1 cellular context compared by ENCODE assay signal in the genomic region with DNA sequence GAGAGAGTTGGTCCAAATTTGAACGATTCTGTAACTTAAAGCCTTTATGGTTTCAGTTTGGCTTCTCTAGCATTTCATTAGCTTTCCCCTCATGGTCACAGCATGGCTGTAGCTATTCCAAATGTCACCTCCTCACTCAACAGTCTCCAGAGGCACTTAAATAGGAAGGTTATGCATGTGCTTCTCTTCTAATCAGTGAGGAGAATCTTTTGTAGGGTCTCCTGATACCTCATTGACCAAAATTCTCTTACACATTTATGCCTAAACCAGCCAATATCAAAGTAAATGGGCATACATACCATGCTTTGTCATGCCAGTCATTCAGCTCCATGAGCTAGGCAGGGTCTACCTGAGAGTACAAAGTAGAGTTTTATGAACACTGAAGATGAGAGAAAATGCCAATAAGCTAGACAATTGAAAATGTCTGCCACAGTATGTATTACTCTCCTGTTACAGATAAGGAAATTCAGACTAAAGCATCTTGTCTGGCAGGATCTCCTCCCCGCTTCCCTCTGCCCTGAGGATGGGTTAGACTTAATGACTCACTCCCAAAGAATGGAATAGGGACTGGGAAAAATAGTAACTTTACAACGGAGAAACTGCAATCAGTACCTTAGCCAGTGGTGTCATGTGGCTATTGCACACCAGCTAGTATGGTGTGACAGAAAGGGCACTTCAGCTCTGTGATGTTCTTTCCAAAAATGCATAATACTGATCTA.
A peak's percentile ranks its signal among the peaks of the same experiment; 100 is the strongest.
TF ChIP-seq lines count a peak whose summit lies in the region.

No MANE protein-coding gene starts in this region.

TF ChIP-seq in A549, 52 proteins besides CTCF, POLR2A, EP300 and RAD21:
- TF ChIP-seq FOSL2 (IDR thresholded peaks at IDR 0.05), result no peak
- TF ChIP-seq FOSL2 (CRISPR knock-in tag; IDR thresholded peaks at IDR 0.05), result peak; percentile 59
- TF ChIP-seq, protein P1, sequence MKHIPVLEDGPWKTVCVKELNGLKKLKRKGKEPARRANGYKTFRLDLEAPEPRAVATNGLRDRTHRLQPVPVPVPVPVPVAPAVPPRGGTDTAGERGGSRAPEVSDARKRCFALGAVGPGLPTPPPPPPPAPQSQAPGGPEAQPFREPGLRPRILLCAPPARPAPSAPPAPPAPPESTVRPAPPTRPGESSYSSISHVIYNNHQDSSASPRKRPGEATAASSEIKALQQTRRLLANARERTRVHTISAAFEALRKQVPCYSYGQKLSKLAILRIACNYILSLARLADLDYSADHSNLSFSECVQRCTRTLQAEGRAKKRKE (CRISPR knock-in tag; IDR thresholded peaks at IDR 0.05; ENCODE audit: low read depth), result no peak
- no peak for TF ChIP-seq EHF (CRISPR knock-in tag; IDR thresholded peaks at IDR 0.05)
- TF ChIP-seq, protein P2, sequence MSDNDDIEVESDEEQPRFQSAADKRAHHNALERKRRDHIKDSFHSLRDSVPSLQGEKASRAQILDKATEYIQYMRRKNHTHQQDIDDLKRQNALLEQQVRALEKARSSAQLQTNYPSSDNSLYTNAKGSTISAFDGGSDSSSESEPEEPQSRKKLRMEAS (IDR thresholded peaks at IDR 0.05), result peak; percentile 32; the same call in 1 of the 2 replicates
- no peak for TF ChIP-seq HOXB5 (CRISPR knock-in tag; IDR thresholded peaks at IDR 0.05)
- no peak for TF ChIP-seq KDM5A (IDR thresholded peaks at IDR 0.05)
